19 cellular contexts compared by ENCODE assay signal in the genomic region with DNA sequence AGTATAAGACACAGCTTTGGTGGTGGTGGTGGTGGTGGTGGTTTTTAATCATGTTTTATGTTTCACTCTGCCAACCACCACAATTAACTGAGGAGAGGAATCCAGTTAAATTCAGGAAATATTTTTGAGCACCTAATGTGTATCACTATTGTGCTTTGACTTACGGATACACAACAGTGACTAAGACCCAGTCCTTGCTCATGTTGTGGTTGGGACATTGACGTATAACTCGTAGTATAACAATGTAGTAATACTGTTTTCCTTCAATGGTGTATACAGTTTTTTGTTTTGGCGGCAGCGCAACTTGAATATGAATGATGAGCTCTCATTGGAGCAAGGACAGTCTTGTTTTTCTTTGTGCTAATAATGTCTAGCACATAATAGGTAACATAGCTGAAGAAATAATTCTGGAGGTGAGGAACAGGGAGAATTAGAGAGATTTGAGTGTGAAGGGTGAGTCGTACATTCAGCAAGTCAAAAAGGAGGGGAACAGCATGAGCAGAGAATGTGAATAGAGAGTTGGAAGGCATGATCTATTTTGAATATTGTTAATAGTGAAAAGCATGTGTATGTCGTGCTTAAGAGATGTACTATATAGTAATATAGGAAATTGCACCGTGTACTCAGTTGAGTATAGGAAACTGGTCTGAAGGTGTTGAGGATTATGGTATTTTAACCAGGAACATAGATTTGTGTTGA. TPM values are rescaled to one million over a fixed set of nuclear protein-coding genes. Genes with fewer than 3 reads are reported as not detected.
DNase-seq lines count a peak whose midpoint lies in the region; ATAC-seq and TF ChIP-seq lines count a peak whose summit lies in the region.
"Had no signal": no experiment of that assay in that cellular context is flagged by ENCODE, and none has a peak within 500 bp of the region (broad histone marks: within the 10 kb centered on the region; RNA-seq: fewer than 3 reads in every experiment).

No MANE protein-coding gene starts in this region.

- no peak for ATAC-seq in naive thymus-derived CD4-positive, alpha-beta T cell
- ATAC-seq in HG03135 (IDR thresholded peaks at IDR 0.05; ENCODE audit: unreplicated experiment) = no peak
- ATAC-seq: esophagus mucosa had no signal

- H3K36me3 ChIP-seq in breast epithelium = no peaks in the 10 kb centered on the region
- peaks cover 8 to 53% (median 14%) of the 10 kb centered on the region in 3 experiments for H3K36me3 ChIP-seq in naive thymus-derived CD4-positive, alpha-beta T cell (ENCODE audit: control insufficient read depth in 2 of 3, insufficient read depth in 3 of 3, low read length in 3 of 3)

- H3K27ac Mint-ChIP-seq in MCF 10A (ENCODE audit: low read depth, unreplicated experiment) (peak overlapping the region; percentile 8), HFFc6 (0 out of 2 replicates have a peak overlapping the region, but pooled peaks have one; percentile 3), osteocyte (ENCODE audit: unreplicated experiment) (no peak overlapping the region)
- H3K27ac Mint-ChIP-seq in activated naive CD8-positive, alpha-beta T cell treated with anti-CD3 and anti-CD28 coated beads for 36 hours = peak overlapping the region; percentile 71
- peak overlapping the region in 6 of 9 donors; percentile 0 to 75 (median 24) for H3K27ac Mint-ChIP-seq in naive thymus-derived CD4-positive, alpha-beta T cell

- H3K9me3 ChIP-seq in breast epithelium = no peaks in the 10 kb centered on the region
- H3K9me3 ChIP-seq in naive thymus-derived CD4-positive, alpha-beta T cell (ENCODE audit: control insufficient read depth in 2 of 3, low read length in 3 of 3) = no peaks in the 10 kb centered on the region
- H3K9me3 ChIP-seq: MG63, tibial artery had no signal

- CTCF ChIA-PET in MCF 10A (lab: Yijun Ruan, JAX) = interaction anchor here (0.6 to 1.6 kb wide), 5 partner anchors 9 to 1161 kb away, joined by 3 to 12 read pairs (median 4); no protein-coding TSS in a partner anchor
- CTCF ChIA-PET in naive thymus-derived CD4-positive, alpha-beta T cell (lab: Charles Lee) = no interaction called here

- H3K36me3 Mint-ChIP-seq in MCF 10A (ENCODE audit: insufficient read depth, unreplicated experiment) (peaks cover 57% of the 10 kb centered on the region), HFFc6 (ENCODE audit: low read depth) (peaks cover 16% of the 10 kb centered on the region), osteocyte (ENCODE audit: unreplicated experiment) (peaks cover 16% of the 10 kb centered on the region)
- peaks cover 55% of the 10 kb centered on the region for H3K36me3 Mint-ChIP-seq in activated naive CD8-positive, alpha-beta T cell treated with anti-CD3 and anti-CD28 coated beads for 36 hours
- H3K36me3 Mint-ChIP-seq in naive thymus-derived CD4-positive, alpha-beta T cell = peaks cover 5 to 30% (median 9%) of the 10 kb centered on the region in 5 donors

- POLR2A ChIA-PET in MCF 10A (lab: Yijun Ruan, JAX) = interaction anchor here (0.6 to 10.8 kb wide), 6 partner anchors 9 to 1439 kb away, joined by 3 to 331 read pairs (median 4); partner anchors contain the start of gene MRPS14
- POLR2A ChIA-PET in naive thymus-derived CD4-positive, alpha-beta T cell (lab: Charles Lee) = interaction anchor here (0.6 to 4.2 kb wide), 5 partner anchors 11 to 214 kb away, joined by 3 to 31 read pairs (median 3); partner anchors contain the start of gene MRPS14

- H3K27me3 ChIP-seq in breast epithelium = no peaks in the 10 kb centered on the region
- no peaks in the 10 kb centered on the region for H3K27me3 ChIP-seq in naive thymus-derived CD4-positive, alpha-beta T cell (ENCODE audit: control insufficient read depth in 2 of 2, insufficient read depth in 2 of 2, low read length in 2 of 2)
- H3K27me3 ChIP-seq: MG63, tibial artery had no signal

- H3K27ac ChIP-seq in breast epithelium = no peak overlapping the region
- no peak overlapping the region for H3K27ac ChIP-seq in naive thymus-derived CD4-positive, alpha-beta T cell (ENCODE audit: low read depth, low read length)
- H3K27ac ChIP-seq: tibial artery had no signal

- H3K27me3 Mint-ChIP-seq in MCF 10A (ENCODE audit: insufficient read depth, unreplicated experiment) (no peaks in the 10 kb centered on the region), HFFc6 (ENCODE audit: insufficient read depth) (peaks cover 3% of the 10 kb centered on the region; the same call in 1 of the 2 replicates), osteocyte (ENCODE audit: unreplicated experiment) (no peaks in the 10 kb centered on the region)
- H3K27me3 Mint-ChIP-seq in activated naive CD8-positive, alpha-beta T cell treated with anti-CD3 and anti-CD28 coated beads for 36 hours = no peaks in the 10 kb centered on the region
- H3K27me3 Mint-ChIP-seq in naive thymus-derived CD4-positive, alpha-beta T cell = no peaks in the 10 kb centered on the region
- H3K27me3 Mint-ChIP-seq: naive B cell had no signal

- BruUV-seq in MCF 10A (replicated peaks; lab: Mats Ljungman, UMichigan) = no TSS peak

- intact Hi-C loops in MCF 10A (cut with micrococcal nuclease) (loop anchor here (10.0 kb wide), 1 partner anchor 1200 kb away; the partner anchor contains the start of gene COP1), breast epithelium (cut with DNase I; ENCODE audit: low total_unique reads) (no loop called here)
- intact Hi-C loops in naive thymus-derived CD4-positive, alpha-beta T cell (cut with micrococcal nuclease) = no loop called here

- DNase-seq in MCF 10A (ENCODE audit: unreplicated experiment) = no peak
- DNase-seq in breast epithelium (ENCODE audit: low spot score in 2 of 2) = no peak
- DNase-seq in HFFc6 = no peak
- DNase-seq in activated naive CD8-positive, alpha-beta T cell treated with anti-CD3 and anti-CD28 coated beads for 36 hours = no peak
- no peak for DNase-seq in naive thymus-derived CD4-positive, alpha-beta T cell
- no peak for DNase-seq in NCI-H2196 treated with DMSO at 0.1 percent for 48 hours (lab: John Stamatoyannopoulos, UW; ENCODE audit: unreplicated experiment)
- no peak for DNase-seq in osteocyte (ENCODE audit: extremely low spot score, unreplicated experiment)
- DNase-seq: activated CD4-positive, CD25-positive, alpha-beta regulatory T cell treated with anti-CD3 and anti-CD28 coated beads, Interleukin-2, amount 50 U/mL, for 72 hours; GF-D8; head of caudate nucleus; MG63; naive B cell; NCI-H187; NCI-H446 treated with DMSO at 0.1 percent for 48 hours; SHP77; tibial artery had no signal

- H3K4me3 Mint-ChIP-seq in MCF 10A (ENCODE audit: unreplicated experiment) (no peak overlapping the region), HFFc6 (no peak overlapping the region), osteocyte (ENCODE audit: unreplicated experiment) (no peak overlapping the region)
- peak overlapping the region; percentile 3 for H3K4me3 Mint-ChIP-seq in activated naive CD8-positive, alpha-beta T cell treated with anti-CD3 and anti-CD28 coated beads for 36 hours
- no peak overlapping the region for H3K4me3 Mint-ChIP-seq in naive thymus-derived CD4-positive, alpha-beta T cell
- H3K4me3 Mint-ChIP-seq: naive B cell; T-helper 1 cell treated with Interleukin-12 subunit alpha and Interleukin-12 subunit beta and Interleukin-4 antibody, amounts not matched to agents 30 μg/mL and 1 μg/mL, for 36 hours had no signal

- peaks cover 0 to 7% of the 10 kb centered on the region in 2 donors for H3K4me1 ChIP-seq in breast epithelium
- peaks cover 3 to 10% of the 10 kb centered on the region in 2 donors for H3K4me1 ChIP-seq in naive thymus-derived CD4-positive, alpha-beta T cell (ENCODE audit: control insufficient read depth in 2 of 2, insufficient read depth in 2 of 2, low read length in 2 of 2)

- no peak for TF ChIP-seq CTCF in MCF 10A (IDR thresholded peaks at IDR 0.05; ENCODE audit: unreplicated experiment)
- no peak for TF ChIP-seq CTCF in breast epithelium (IDR thresholded peaks at IDR 0.05)
- no peak for TF ChIP-seq CTCF in HFFc6 (IDR thresholded peaks at IDR 0.05)
- no peak for TF ChIP-seq CTCF in osteocyte (IDR thresholded peaks at IDR 0.05)

- no peak overlapping the region for H3K4me3 ChIP-seq in breast epithelium
- H3K4me3 ChIP-seq in naive thymus-derived CD4-positive, alpha-beta T cell (ENCODE audit: low read length) = no peak overlapping the region
- H3K4me3 ChIP-seq: MG63, tibial artery had no signal

- H3K9me3 Mint-ChIP-seq in MCF 10A (ENCODE audit: unreplicated experiment) (no peaks in the 10 kb centered on the region), HFFc6 (no peaks in the 10 kb centered on the region), osteocyte (ENCODE audit: unreplicated experiment) (no peaks in the 10 kb centered on the region)
- no peaks in the 10 kb centered on the region for H3K9me3 Mint-ChIP-seq in activated naive CD8-positive, alpha-beta T cell treated with anti-CD3 and anti-CD28 coated beads for 36 hours
- H3K9me3 Mint-ChIP-seq in naive thymus-derived CD4-positive, alpha-beta T cell = no peaks in the 10 kb centered on the region
- H3K9me3 Mint-ChIP-seq: naive B cell; T-helper 1 cell treated with Interleukin-12 subunit alpha and Interleukin-12 subunit beta and Interleukin-4 antibody, amounts not matched to agents 30 μg/mL and 1 μg/mL, for 36 hours had no signal

- no peak for TF ChIP-seq POLR2A in breast epithelium (IDR thresholded peaks at IDR 0.05)

- H3K4me1 Mint-ChIP-seq in MCF 10A (ENCODE audit: insufficient read depth, unreplicated experiment) = peaks cover 34% of the 10 kb centered on the region
- peaks cover 48% of the 10 kb centered on the region for H3K4me1 Mint-ChIP-seq in HFFc6 (ENCODE audit: low read depth)
- peaks cover 50% of the 10 kb centered on the region for H3K4me1 Mint-ChIP-seq in activated naive CD8-positive, alpha-beta T cell treated with anti-CD3 and anti-CD28 coated beads for 36 hours
- peaks cover 42 to 65% (median 55%) of the 10 kb centered on the region in 7 donors for H3K4me1 Mint-ChIP-seq in naive thymus-derived CD4-positive, alpha-beta T cell
- H3K4me1 Mint-ChIP-seq in osteocyte (ENCODE audit: unreplicated experiment) = peaks cover 33% of the 10 kb centered on the region

RNA-seq across cellular contexts. Expression of gene CACYBP, which starts 5.5 kb away (rescaled TPM):
- total RNA-seq in MCF 10A (2022) = 169 and 205 TPM in 2 replicates
- 100 to 1,000 TPM in 1 of 3 donors, 10 to 100 TPM in 2; 68.2 to 129 (median 72.8) TPM for total RNA-seq in breast epithelium
- 100 to 1,000 TPM in 5 of 6 experiments, 10 to 100 TPM in 1; 89.9 to 164 (median 142) TPM for total RNA-seq in HFFc6 (2021; fragmentation: NEBNext Ultra II Directional; extraction: Animal tissue kit (Norgen Biotek cat#: 25700))
- total RNA-seq in activated naive CD8-positive, alpha-beta T cell treated with anti-CD3 and anti-CD28 coated beads for 36 hours = 100 to 1,000 TPM; 345 to 385 TPM
- 100 to 1,000 TPM in 2 of 5 experiments, 10 to 100 TPM in 3; 70.8 to 190 (median 96.2) TPM for total RNA-seq in naive thymus-derived CD4-positive, alpha-beta T cell
- polyA plus RNA-seq in naive thymus-derived CD4-positive, alpha-beta T cell = 100 to 1,000 TPM; 164 to 192 TPM
- 58.3 and 75.7 TPM in 2 replicates for total RNA-seq in osteocyte

RNA-seq across cellular contexts. Expression of gene MRPS14, which starts 18.0 kb away (rescaled TPM):
- 36.3 and 40.6 TPM in 2 replicates for total RNA-seq in MCF 10A (2022)
- total RNA-seq in breast epithelium = 10 to 100 TPM; 22.9 to 38.5 (median 28.5) TPM
- 10 to 100 TPM; 30.1 to 43.4 (median 36.6) TPM for total RNA-seq in HFFc6 (2021; fragmentation: NEBNext Ultra II Directional; extraction: Animal tissue kit (Norgen Biotek cat#: 25700))
- 10 to 100 TPM; 42.1 to 44.0 TPM for total RNA-seq in activated naive CD8-positive, alpha-beta T cell treated with anti-CD3 and anti-CD28 coated beads for 36 hours
- total RNA-seq in naive thymus-derived CD4-positive, alpha-beta T cell = 10 to 100 TPM; 12.4 to 36.5 (median 31.5) TPM
- 10 to 100 TPM; 53.6 to 67.6 TPM for polyA plus RNA-seq in naive thymus-derived CD4-positive, alpha-beta T cell
- total RNA-seq in osteocyte = 27.7 and 29.8 TPM in 2 replicates
